Comparison of ENCODE assay signal across 27 cellular contexts in the genomic region with DNA sequence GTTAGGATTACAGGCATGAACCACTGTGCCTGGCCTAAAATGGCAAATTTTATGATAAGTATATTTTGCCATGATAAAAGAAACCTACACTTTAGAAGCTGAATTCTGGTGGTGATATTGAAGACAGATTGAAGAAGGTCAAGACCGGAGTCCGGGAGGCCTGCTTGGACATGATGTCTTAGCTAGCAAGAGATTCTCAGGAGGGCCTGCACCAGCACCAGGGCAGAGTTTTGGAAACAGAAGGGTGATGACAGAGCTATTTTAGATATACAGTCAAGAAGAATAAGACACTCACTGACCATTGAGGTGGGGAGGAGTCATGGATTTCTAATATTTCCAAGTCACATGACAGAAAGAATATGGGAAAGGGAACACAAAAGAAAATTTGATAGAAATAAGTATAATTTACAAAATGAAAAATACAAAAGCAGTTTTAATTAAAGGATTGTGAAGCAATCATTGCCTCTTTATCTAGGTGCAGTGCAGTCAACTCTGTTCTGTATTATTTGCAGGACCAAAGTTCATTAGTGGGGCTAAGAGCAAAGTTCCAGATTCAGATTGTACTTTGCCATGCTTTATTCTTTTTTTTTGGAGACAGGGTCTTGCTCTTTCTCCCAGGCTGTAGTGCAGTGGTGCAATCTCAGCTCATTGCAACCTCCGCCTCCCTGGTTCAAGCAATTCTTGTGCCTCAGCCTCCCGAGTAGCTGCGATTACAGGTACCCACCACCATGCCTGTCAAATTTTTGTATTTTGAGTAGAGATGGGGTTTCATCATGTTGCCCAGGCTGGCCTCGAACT.
"Had no signal": no experiment of that assay in that cellular context is flagged by ENCODE, and none has a peak within 500 bp of the region (broad histone marks: within the 10 kb centered on the region; RNA-seq: fewer than 3 reads in every experiment).

No MANE protein-coding gene starts in this region.

- H3K4me3 ChIP-seq: body of pancreas, esophagus squamous epithelium, gastroesophageal sphincter had no signal

- H3K9me3 Mint-ChIP-seq: activated T-cell treated with anti-CD3 and anti-CD28 coated beads, Interleukin-2, amount 50 U/mL, for 4 hours; activated T-helper 17 cell treated with anti-CD3 and anti-CD28 coated beads, Interleukin-2, amount 50 U/mL, for 72 hours had no signal

- H3K4me1 Mint-ChIP-seq: activated T-helper 17 cell treated with anti-CD3 and anti-CD28 coated beads, Interleukin-2, amount 50 U/mL, for 72 hours; WTC11 had no signal

- H3K36me3 Mint-ChIP-seq: activated naive CD8-positive, alpha-beta T cell; WTC11 had no signal

- ATAC-seq: activated T-cell treated with anti-CD3 and anti-CD28 coated beads, Interleukin-2, amount 50 U/mL, for 4 hours; activated T-helper 17 cell treated with anti-CD3 and anti-CD28 coated beads, Interleukin-2, amount 50 U/mL, for 72 hours; body of pancreas; gastroesophageal sphincter; WTC11 had no signal

- H3K36me3 ChIP-seq: esophagus squamous epithelium, gastroesophageal sphincter had no signal

- H3K27me3 Mint-ChIP-seq: activated T-helper 17 cell treated with anti-CD3 and anti-CD28 coated beads, Interleukin-2, amount 50 U/mL, for 72 hours had no signal

- H3K4me1 ChIP-seq: body of pancreas, gastroesophageal sphincter had no signal

- H3K9me3 ChIP-seq: body of pancreas, gastroesophageal sphincter had no signal

- H3K27me3 ChIP-seq: body of pancreas, esophagus squamous epithelium had no signal

- H3K27ac ChIP-seq: body of pancreas, epithelial cell of prostate, esophagus squamous epithelium, gastroesophageal sphincter, VCaP had no signal

- H3K4me3 Mint-ChIP-seq: activated CD4-positive, alpha-beta memory T cell treated with anti-CD3 and anti-CD28 coated beads, Interleukin-2, amount 10 ng/mL, durations not matched to agents 7 days and 5 days; activated CD4-positive, alpha-beta T cell treated with anti-CD3 and anti-CD28 coated beads, Interleukin-2, amount 10 ng/mL, durations not matched to agents 7 days and 5 days; activated naive CD8-positive, alpha-beta T cell; activated T-cell treated with anti-CD3 and anti-CD28 coated beads, Interleukin-2, amount 50 U/mL, for 4 hours; activated T-helper 17 cell treated with anti-CD3 and anti-CD28 coated beads, Interleukin-2, amount 50 U/mL, for 72 hours; WTC11 had no signal

- DNase-seq: activated CD4-positive, alpha-beta memory T cell treated with anti-CD3 and anti-CD28 coated beads, Interleukin-2, amount 10 ng/mL, durations not matched to agents 7 days and 5 days; activated CD4-positive, alpha-beta T cell treated with anti-CD3 and anti-CD28 coated beads for 1 hour; activated CD4-positive, alpha-beta T cell treated with anti-CD3 and anti-CD28 coated beads for 4 hours; activated CD4-positive, alpha-beta T cell treated with anti-CD3 and anti-CD28 coated beads, Interleukin-2, amount 10 ng/mL, durations not matched to agents 7 days and 5 days; activated CD4-positive, alpha-beta T cell treated with anti-CD3 and anti-CD28 coated beads, Interleukin-2, amount 50 U/mL, for 4 hours; activated CD8-positive, alpha-beta memory T cell treated with anti-CD3 and anti-CD28 coated beads, Interleukin-2, amount 50 U/mL, for 48 hours; activated effector memory CD4-positive, alpha-beta T cell treated with Interleukin-2 at 50 U/mL for 16 hours; activated gamma-delta T cell treated with Interleukin-2 at 50 U/mL for 16 hours; activated naive CD4-positive, alpha-beta T cell treated with anti-CD3 and anti-CD28 coated beads, Interleukin-2, amount 50 U/mL, for 16 hours; activated naive CD4-positive, alpha-beta T cell treated with Interleukin-2 at 50 U/mL for 16 hours; activated T-cell treated with anti-CD3 and anti-CD28 coated beads for 4 hours; activated T-cell treated with anti-CD3 and anti-CD28 coated beads, Interleukin-2, amount 50 U/mL, for 4 hours; amniotic stem cell; aorta; body of pancreas; caudate nucleus; cortex of kidney; effector CD8-positive, alpha-beta T cell; esophagus squamous epithelium; foreskin melanocyte; T-helper 2 cell had no signal

- H3K27ac Mint-ChIP-seq: activated CD4-positive, alpha-beta memory T cell treated with anti-CD3 and anti-CD28 coated beads, Interleukin-2, amount 10 ng/mL, durations not matched to agents 7 days and 5 days; activated CD4-positive, alpha-beta T cell treated with anti-CD3 and anti-CD28 coated beads, Interleukin-2, amount 10 ng/mL, durations not matched to agents 7 days and 5 days; activated naive CD8-positive, alpha-beta T cell; activated T-helper 17 cell treated with anti-CD3 and anti-CD28 coated beads, Interleukin-2, amount 50 U/mL, for 72 hours; WTC11 had no signal
